20 cellular contexts compared by ENCODE assay signal in the genomic region with DNA sequence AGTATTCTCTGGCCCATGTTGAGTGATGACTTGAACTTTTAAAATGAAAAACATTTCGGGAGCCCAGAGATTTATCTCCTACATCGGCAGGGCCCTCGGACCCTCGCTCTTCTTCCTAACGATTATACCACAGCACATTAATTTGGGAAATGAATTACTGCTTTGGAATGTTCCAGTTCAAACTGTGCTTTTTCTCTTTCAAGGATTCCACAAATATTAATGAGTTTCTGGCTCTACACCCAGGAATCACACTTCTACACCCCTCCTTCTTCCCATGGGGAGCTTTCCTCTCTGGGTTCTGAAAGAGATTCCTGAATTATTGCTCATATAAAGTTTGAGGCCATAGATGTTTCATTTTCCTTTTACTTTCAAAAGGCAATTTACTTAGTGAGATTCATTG. TPM values are rescaled to one million over a fixed set of nuclear protein-coding genes. Genes with fewer than 3 reads are reported as not detected.
"Had no signal": no experiment of that assay in that cellular context is flagged by ENCODE, and none has a peak within 500 bp of the region (broad histone marks: within the 10 kb centered on the region; RNA-seq: fewer than 3 reads in every experiment).

No MANE protein-coding gene starts in this region.

- H3K9me3 ChIP-seq: ascending aorta, colonic mucosa, Peyer's patch had no signal

- H3K9me3 Mint-ChIP-seq: activated CD8-positive, alpha-beta T cell treated with anti-CD3 and anti-CD28 coated beads for 36 hours had no signal

- H3K27ac ChIP-seq: ascending aorta, colonic mucosa, Peyer's patch, VCaP had no signal

- ATAC-seq: activated CD4-positive, alpha-beta T cell treated with anti-CD3 and anti-CD28 coated beads for 36 hours; activated CD8-positive, alpha-beta T cell treated with anti-CD3 and anti-CD28 coated beads for 36 hours had no signal

- H3K36me3 ChIP-seq: ascending aorta, colonic mucosa, Peyer's patch had no signal

- DNase-seq: activated CD4-positive, alpha-beta T cell treated with anti-CD3 and anti-CD28 coated beads for 36 hours; activated CD8-positive, alpha-beta memory T cell treated with anti-CD3 and anti-CD28 coated beads, Interleukin-2, amount 50 U/mL, for 4 hours; activated CD8-positive, alpha-beta T cell treated with anti-CD3 and anti-CD28 coated beads for 36 hours; activated naive CD4-positive, alpha-beta T cell treated with anti-CD3 and anti-CD28 coated beads, Interleukin-2, amount 50 U/mL, for 16 hours; caudate nucleus; colonic mucosa; dermis blood vessel endothelial cell; NCI-H1092; NCI-H1417; NCI-H1694; NCI-H69; NK-92 treated with Interleukin-12 subunit alpha and Interleukin-12 subunit beta, amount 100 ng/mL, for 24 hours; Peyer's patch; SHP77 treated with DMSO at 0.1 percent for 48 hours; T-helper 1 cell had no signal

- H3K4me1 ChIP-seq: ascending aorta, colonic mucosa, Peyer's patch had no signal

- H3K4me3 ChIP-seq: ascending aorta, colonic mucosa, Peyer's patch had no signal

- H3K27me3 ChIP-seq: ascending aorta, colonic mucosa, Peyer's patch had no signal

- H3K4me1 Mint-ChIP-seq: activated CD4-positive, alpha-beta T cell treated with anti-CD3 and anti-CD28 coated beads for 36 hours had no signal

- H3K27ac Mint-ChIP-seq: activated CD4-positive, alpha-beta T cell treated with anti-CD3 and anti-CD28 coated beads for 36 hours; activated CD8-positive, alpha-beta T cell treated with anti-CD3 and anti-CD28 coated beads for 36 hours had no signal

- H3K4me3 Mint-ChIP-seq: activated CD4-positive, alpha-beta T cell treated with anti-CD3 and anti-CD28 coated beads for 36 hours; activated CD8-positive, alpha-beta T cell treated with anti-CD3 and anti-CD28 coated beads for 36 hours had no signal

RNA-seq across cellular contexts. Expression of gene NSG2, which starts 41.2 kb away (rescaled TPM):
- total RNA-seq: activated CD4-positive, alpha-beta T cell treated with anti-CD3 and anti-CD28 coated beads for 36 hours; activated CD8-positive, alpha-beta T cell treated with anti-CD3 and anti-CD28 coated beads for 36 hours; ascending aorta; dermis blood vessel endothelial cell; LHCN-M2; MCF 10A; T-helper 2 cell treated with Interferon-gamma antibody and Interleukin-4, amounts not matched to agents 100 ng/mL and 5 ng/mL, for 36 hours had no signal
